2 cellular contexts compared by ENCODE assay signal in the genomic region with DNA sequence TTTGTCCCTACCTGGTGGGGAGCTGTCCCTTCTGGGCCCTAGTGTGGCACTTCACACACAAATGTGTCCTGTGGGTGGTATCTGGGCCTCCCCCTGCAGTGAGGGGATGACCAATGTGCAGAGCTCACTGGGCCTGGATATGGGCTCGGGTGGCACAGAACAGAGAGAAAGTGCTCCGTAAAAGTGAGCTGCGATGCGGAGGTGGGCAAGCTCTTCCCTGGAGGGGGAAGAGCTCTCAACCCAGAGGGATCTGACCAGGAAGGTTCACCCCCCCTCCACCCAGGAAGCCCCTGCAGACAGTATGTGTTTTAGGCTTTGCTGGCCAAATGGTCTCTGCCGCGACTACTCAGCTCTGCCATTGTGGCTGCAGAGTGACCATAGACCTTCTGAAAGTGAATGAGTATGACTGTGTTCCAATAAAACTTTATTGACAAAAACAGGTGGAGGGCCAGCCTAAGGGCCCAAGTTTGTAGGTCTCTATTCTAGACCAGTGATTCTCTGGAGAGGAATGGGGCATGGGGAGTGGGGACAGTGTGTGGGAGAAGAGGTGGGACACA.
TF ChIP-seq lines count a peak whose summit lies in the region.

No MANE protein-coding gene starts in this region.

TF ChIP-seq in A549, 52 proteins besides CTCF, POLR2A, EP300 and RAD21:
- TF ChIP-seq FOXS1 (CRISPR knock-in tag; IDR thresholded peaks at IDR 0.05): no peak
- no peak for TF ChIP-seq ELK1 (IDR thresholded peaks at IDR 0.05; ENCODE audit: low read depth, low read length)
- TF ChIP-seq NR3C1 (IDR thresholded peaks at IDR 0.05): no peak
- TF ChIP-seq PHF8 (IDR thresholded peaks at IDR 0.05; ENCODE audit: borderline replicate concordance, low read depth): no peak
- TF ChIP-seq FOSL2 (IDR thresholded peaks at IDR 0.05): no peak
- no peak for TF ChIP-seq FOSL2 (CRISPR knock-in tag; IDR thresholded peaks at IDR 0.05)
- TF ChIP-seq KDM5A (IDR thresholded peaks at IDR 0.05): no peak
- TF ChIP-seq HDAC2 (IDR thresholded peaks at IDR 0.05): no peak
- TF ChIP-seq, protein P1, sequence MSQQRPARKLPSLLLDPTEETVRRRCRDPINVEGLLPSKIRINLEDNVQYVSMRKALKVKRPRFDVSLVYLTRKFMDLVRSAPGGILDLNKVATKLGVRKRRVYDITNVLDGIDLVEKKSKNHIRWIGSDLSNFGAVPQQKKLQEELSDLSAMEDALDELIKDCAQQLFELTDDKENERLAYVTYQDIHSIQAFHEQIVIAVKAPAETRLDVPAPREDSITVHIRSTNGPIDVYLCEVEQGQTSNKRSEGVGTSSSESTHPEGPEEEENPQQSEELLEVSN (IDR thresholded peaks at IDR 0.05; ENCODE audit: borderline replicate concordance, low read depth): no peak
- no peak for TF ChIP-seq POLR2AphosphoS2 (conservative IDR thresholded peaks at IDR 0.05; ENCODE audit: low read length)
- TF ChIP-seq TP53 (CRISPR knock-in tag; IDR thresholded peaks at IDR 0.05): no peak
- no peak for TF ChIP-seq EHMT2 (IDR thresholded peaks at IDR 0.05; ENCODE audit: low read depth)

TF ChIP-seq in HepG2, 621 proteins besides CTCF, POLR2A, EP300 and RAD21:
- 0 out of 2 replicates have a peak, but pooled peaks have one; percentile 18 for TF ChIP-seq ZFY (CRISPR knock-in tag; IDR thresholded peaks at IDR 0.05)
- no peak for TF ChIP-seq SOX6 (IDR thresholded peaks at IDR 0.05)
- TF ChIP-seq SOX6 (CRISPR knock-in tag; IDR thresholded peaks at IDR 0.05): 0 out of 2 replicates have a peak, but pooled peaks have one; percentile 9
- TF ChIP-seq, protein P2, sequence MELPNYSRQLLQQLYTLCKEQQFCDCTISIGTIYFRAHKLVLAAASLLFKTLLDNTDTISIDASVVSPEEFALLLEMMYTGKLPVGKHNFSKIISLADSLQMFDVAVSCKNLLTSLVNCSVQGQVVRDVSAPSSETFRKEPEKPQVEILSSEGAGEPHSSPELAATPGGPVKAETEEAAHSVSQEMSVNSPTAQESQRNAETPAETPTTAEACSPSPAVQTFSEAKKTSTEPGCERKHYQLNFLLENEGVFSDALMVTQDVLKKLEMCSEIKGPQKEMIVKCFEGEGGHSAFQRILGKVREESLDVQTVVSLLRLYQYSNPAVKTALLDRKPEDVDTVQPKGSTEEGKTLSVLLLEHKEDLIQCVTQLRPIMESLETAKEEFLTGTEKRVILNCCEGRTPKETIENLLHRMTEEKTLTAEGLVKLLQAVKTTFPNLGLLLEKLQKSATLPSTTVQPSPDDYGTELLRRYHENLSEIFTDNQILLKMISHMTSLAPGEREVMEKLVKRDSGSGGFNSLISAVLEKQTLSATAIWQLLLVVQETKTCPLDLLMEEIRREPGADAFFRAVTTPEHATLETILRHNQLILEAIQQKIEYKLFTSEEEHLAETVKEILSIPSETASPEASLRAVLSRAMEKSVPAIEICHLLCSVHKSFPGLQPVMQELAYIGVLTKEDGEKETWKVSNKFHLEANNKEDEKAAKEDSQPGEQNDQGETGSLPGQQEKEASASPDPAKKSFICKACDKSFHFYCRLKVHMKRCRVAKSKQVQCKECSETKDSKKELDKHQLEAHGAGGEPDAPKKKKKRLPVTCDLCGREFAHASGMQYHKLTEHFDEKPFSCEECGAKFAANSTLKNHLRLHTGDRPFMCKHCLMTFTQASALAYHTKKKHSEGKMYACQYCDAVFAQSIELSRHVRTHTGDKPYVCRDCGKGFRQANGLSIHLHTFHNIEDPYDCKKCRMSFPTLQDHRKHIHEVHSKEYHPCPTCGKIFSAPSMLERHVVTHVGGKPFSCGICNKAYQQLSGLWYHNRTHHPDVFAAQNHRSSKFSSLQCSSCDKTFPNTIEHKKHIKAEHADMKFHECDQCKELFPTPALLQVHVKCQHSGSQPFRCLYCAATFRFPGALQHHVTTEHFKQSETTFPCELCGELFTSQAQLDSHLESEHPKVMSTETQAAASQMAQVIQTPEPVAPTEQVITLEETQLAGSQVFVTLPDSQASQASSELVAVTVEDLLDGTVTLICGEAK (IDR thresholded peaks at IDR 0.05): peak; percentile 98
- TF ChIP-seq, protein P2 (CRISPR knock-in tag; IDR thresholded peaks at IDR 0.05): peak; percentile 100
- TF ChIP-seq NCOA1 (CRISPR knock-in tag; IDR thresholded peaks at IDR 0.05): no peak
- no peak for TF ChIP-seq EZH2 (conservative IDR thresholded peaks at IDR 0.05; ENCODE audit: low read depth, low read length)
